ENCODE assay signal across 8 cellular contexts in the genomic region with DNA sequence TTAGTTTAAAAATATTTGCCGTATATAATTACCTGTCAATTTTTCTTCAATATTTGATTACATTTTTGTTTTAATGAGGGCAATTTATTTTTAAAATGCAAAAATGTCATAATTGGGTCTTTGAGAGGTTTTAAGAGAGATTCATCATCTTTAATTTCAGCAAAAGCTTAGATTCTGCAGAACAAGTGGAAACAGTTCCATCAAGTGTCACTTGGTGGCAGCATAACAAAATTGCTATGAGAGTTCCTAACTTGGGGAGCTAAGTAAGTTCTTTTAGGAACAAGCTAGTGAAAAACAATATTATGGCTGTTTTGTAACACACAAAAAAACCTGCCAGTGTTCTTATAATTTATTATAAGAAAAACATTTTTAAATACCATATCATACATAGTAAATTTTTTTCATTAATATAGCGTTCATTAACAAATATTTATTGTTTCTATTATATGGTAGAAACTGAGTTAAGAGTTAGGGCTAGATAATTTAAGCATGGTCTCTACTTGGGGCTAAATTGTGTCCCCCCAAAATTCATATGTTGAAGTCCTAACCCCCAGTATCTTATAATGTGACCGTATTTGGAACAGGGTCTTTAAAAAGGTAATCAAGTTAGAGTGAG.
DNase-seq lines count a peak whose midpoint lies in the region; ATAC-seq and TF ChIP-seq lines count a peak whose summit lies in the region.

No MANE protein-coding gene starts in this region.

- no peak overlapping the region for H3K27ac ChIP-seq in coronary artery

- ATAC-seq in GM21786 (IDR thresholded peaks at IDR 0.05; ENCODE audit: unreplicated experiment) (peak; percentile 61), HG03097 (IDR thresholded peaks at IDR 0.05; ENCODE audit: low FRiP score, unreplicated experiment) (no peak)

- peak; percentile 53 for TF ChIP-seq CTCF in coronary artery (IDR thresholded peaks at IDR 0.05)

- DNase-seq in DMS114 treated with DMSO at 0.1 percent for 48 hours (lab: John Stamatoyannopoulos, UW; ENCODE audit: unreplicated experiment), result peak; percentile 10
- peak; percentile 68 for DNase-seq in NCI-H82 (lab: John Stamatoyannopoulos, UW)
- no peak for DNase-seq in coronary artery (ENCODE audit: low spot score)
- DNase-seq in mucosa of gallbladder (ENCODE audit: low spot score), result peak; percentile 16
- DNase-seq in effector CD8-positive, alpha-beta T cell (lab: John Stamatoyannopoulos, UW), result no peak
- no peak for DNase-seq in activated naive CD4-positive, alpha-beta T cell (lab: John Stamatoyannopoulos, UW)

- H3K4me3 ChIP-seq in coronary artery, result no peak overlapping the region

Comparison
In these comparisons a context has a peak if more than half of its experiments do, and no peak if none do; other contexts are left out.
1. DNase-seq: peak in DMS114 treated with DMSO at 0.1 percent for 48 hours (single experiment), NCI-H82 (single experiment) and mucosa of gallbladder (single experiment); none in coronary artery (single experiment), effector CD8-positive, alpha-beta T cell (single experiment) and activated naive CD4-positive, alpha-beta T cell (0 of 4).